In genomic region chr6:7556394-7557106, GRCh38 we compare ENCODE assay signal across 26 cellular contexts.
"Had no signal": no experiment of that assay in that cellular context is flagged by ENCODE, and none has a peak within 500 bp of the region (broad histone marks: within the 10 kb centered on the region; RNA-seq: fewer than 3 reads in every experiment).

No MANE protein-coding gene starts in this region.

- H2AFZ ChIP-seq: neural progenitor cell had no signal

- H3K4me3 ChIP-seq: esophagus squamous epithelium, neural progenitor cell, psoas muscle, right lobe of liver, suprapubic skin, transverse colon, vagina had no signal

- H3K9ac ChIP-seq: neural progenitor cell had no signal

- H3K4me1 ChIP-seq: neural progenitor cell, psoas muscle had no signal

- H3K27me3 ChIP-seq: neural progenitor cell, right lobe of liver, vagina had no signal

- H3K36me3 Mint-ChIP-seq: naive thymus-derived CD4-positive, alpha-beta T cell had no signal

- H3K9me3 ChIP-seq: esophagus squamous epithelium, psoas muscle, right lobe of liver, suprapubic skin, transverse colon, vagina had no signal

- H3K27ac Mint-ChIP-seq: dendritic cell treated with granulocyte-macrophage colony-stimulating factor and Interleukin-4, amounts not matched to agents 40 ng/mL and 50 ng/mL, for 4 days; naive thymus-derived CD4-positive, alpha-beta T cell; nephron; neural progenitor cell; stimulated activated naive CD8-positive, alpha-beta T cell treated with anti-CD3 and anti-CD28 coated beads, Interleukin-15, amount 100 ng/mL, for 72 hours had no signal

- DNase-seq: cerebellar nuclear complex; effector CD8-positive, alpha-beta T cell; erythroblast; esophagus squamous epithelium; foreskin melanocyte; glutamatergic neuron; kidney; mesendoderm; midbrain; naive thymus-derived CD4-positive, alpha-beta T cell; psoas muscle; right lobe of liver; small intestine; stimulated activated CD4-positive, alpha-beta T cell treated with anti-CD3 and anti-CD28 coated beads, Interleukin-12 subunit alpha, Interleukin-12 subunit beta, amount 100 ng/mL, for 4 hours; stimulated activated CD4-positive, alpha-beta T cell treated with anti-CD3 and anti-CD28 coated beads, Interleukin-1b, Interleukin-23, amount 100 ng/mL, for 48 hours; stimulated activated CD4-positive, alpha-beta T cell treated with anti-CD3 and anti-CD28 coated beads, Interleukin-4, amount 100 ng/mL, for 1 hour; stimulated activated CD8-positive, alpha-beta memory T cell treated with anti-CD3 and anti-CD28 coated beads, Interleukin-4, amount 100 ng/mL, for 48 hours; stimulated activated naive CD4-positive, alpha-beta T cell; stimulated activated naive CD8-positive, alpha-beta T cell treated with anti-CD3 and anti-CD28 coated beads, Interleukin-15, amount 100 ng/mL, for 72 hours; transverse colon had no signal

- H3K4me1 Mint-ChIP-seq: naive thymus-derived CD4-positive, alpha-beta T cell; neural progenitor cell; stimulated activated naive CD8-positive, alpha-beta T cell treated with anti-CD3 and anti-CD28 coated beads, Interleukin-15, amount 100 ng/mL, for 72 hours had no signal

- H3K4me2 ChIP-seq: neural progenitor cell had no signal

- H3K9me3 Mint-ChIP-seq: dendritic cell treated with granulocyte-macrophage colony-stimulating factor and Interleukin-4, amounts not matched to agents 40 ng/mL and 50 ng/mL, for 4 days; naive thymus-derived CD4-positive, alpha-beta T cell; nephron; neural progenitor cell; stimulated activated naive CD8-positive, alpha-beta T cell treated with anti-CD3 and anti-CD28 coated beads, Interleukin-15, amount 100 ng/mL, for 72 hours had no signal

- H3K36me3 ChIP-seq: neural progenitor cell had no signal

- H3K4me3 Mint-ChIP-seq: dendritic cell treated with granulocyte-macrophage colony-stimulating factor and Interleukin-4, amounts not matched to agents 40 ng/mL and 50 ng/mL, for 4 days; naive thymus-derived CD4-positive, alpha-beta T cell; nephron; neural progenitor cell; stimulated activated naive CD8-positive, alpha-beta T cell treated with anti-CD3 and anti-CD28 coated beads, Interleukin-15, amount 100 ng/mL, for 72 hours had no signal

- ATAC-seq: left lobe of liver; naive thymus-derived CD4-positive, alpha-beta T cell; psoas muscle; right lobe of liver; stimulated activated naive CD8-positive, alpha-beta T cell treated with anti-CD3 and anti-CD28 coated beads, Interleukin-15, amount 100 ng/mL, for 72 hours had no signal

- H3K27ac ChIP-seq: neural progenitor cell, psoas muscle, right lobe of liver, transverse colon, vagina had no signal
